In the genomic region with DNA sequence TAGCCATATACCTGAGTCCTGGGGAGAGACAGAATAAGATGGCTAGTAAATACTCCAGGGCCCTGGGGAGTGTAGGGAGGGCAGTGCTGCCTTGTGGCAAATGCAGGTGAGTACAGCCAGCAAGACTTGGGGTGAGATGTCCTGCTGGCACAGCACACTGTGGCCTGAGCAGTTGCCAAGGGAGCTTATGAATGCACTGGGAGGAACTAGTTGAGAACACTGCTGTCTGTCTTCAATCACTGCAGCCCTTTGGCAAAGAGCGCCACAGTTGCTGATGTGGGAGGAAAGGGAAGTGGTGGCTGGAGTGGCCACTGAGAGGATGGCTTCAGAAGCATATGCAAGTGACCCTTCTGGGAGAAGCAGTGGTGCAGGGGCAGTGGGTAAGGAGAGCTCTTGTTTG, we compare ENCODE assay signal across 16 cellular contexts.
DNase-seq lines count a peak whose midpoint lies in the region; ATAC-seq, FAIRE-seq and TF ChIP-seq lines count a peak whose summit lies in the region.
"Had no signal": no experiment of that assay in that cellular context is flagged by ENCODE, and none has a peak within 500 bp of the region (broad histone marks: within the 10 kb centered on the region; RNA-seq: fewer than 3 reads in every experiment).

No MANE protein-coding gene starts in this region.

- no peaks in the 10 kb centered on the region for H3K9me3 Mint-ChIP-seq in progenitor cell of endocrine pancreas (ENCODE audit: low read depth)
- H3K9me3 Mint-ChIP-seq: activated CD4-positive, alpha-beta memory T cell treated with anti-CD3 and anti-CD28 coated beads for 36 hours; activated naive CD4-positive, alpha-beta T cell treated with anti-CD3 and anti-CD28 coated beads, Interleukin-2, amount 50 U/mL, for 24 hours; activated T-cell treated with anti-CD3 and anti-CD28 coated beads, Interleukin-2, amount 50 U/mL, for 24 hours had no signal

- H3K36me3 ChIP-seq in BE2C (no peaks in the 10 kb centered on the region), pancreas (no peaks in the 10 kb centered on the region)

- ATAC-seq in pancreas: peak in 3 of 4 donors; percentile 47 to 54 (median 53)
- no peak for ATAC-seq in GM21423 (IDR thresholded peaks at IDR 0.05; ENCODE audit: unreplicated experiment)
- ATAC-seq: Panc1 had no signal

- H3K4me1 ChIP-seq in BE2C (peaks cover 2% of the 10 kb centered on the region; the same call in 1 of the 2 replicates), pancreas (no peaks in the 10 kb centered on the region)

- intact Hi-C loops in pancreas (cut with DNase I): no loop called here

- H3K27me3 Mint-ChIP-seq in progenitor cell of endocrine pancreas: peaks cover 6% of the 10 kb centered on the region
- H3K27me3 Mint-ChIP-seq: activated naive CD4-positive, alpha-beta T cell treated with anti-CD3 and anti-CD28 coated beads, Interleukin-2, amount 50 U/mL, for 24 hours had no signal

- TF ChIP-seq CTCF in BE2C (IDR thresholded peaks at IDR 0.05; ENCODE audit: low read depth, low read length) (0 out of 2 replicates have a peak, but pooled peaks have one; percentile 18), pancreas (IDR thresholded peaks at IDR 0.05) (no peak), progenitor cell of endocrine pancreas (IDR thresholded peaks at IDR 0.05; ENCODE audit: unreplicated experiment) (no peak)

- no peak overlapping the region for H3K27ac Mint-ChIP-seq in progenitor cell of endocrine pancreas
- H3K27ac Mint-ChIP-seq: activated CD4-positive, alpha-beta memory T cell treated with anti-CD3 and anti-CD28 coated beads for 36 hours; activated naive CD4-positive, alpha-beta T cell treated with anti-CD3 and anti-CD28 coated beads, Interleukin-2, amount 50 U/mL, for 24 hours; activated T-cell treated with anti-CD3 and anti-CD28 coated beads, Interleukin-2, amount 50 U/mL, for 24 hours had no signal

- H3K9me3 ChIP-seq in BE2C: no peaks in the 10 kb centered on the region
- no peaks in the 10 kb centered on the region for H3K9me3 ChIP-seq in pancreas

- no peaks in the 10 kb centered on the region for H3K4me1 Mint-ChIP-seq in progenitor cell of endocrine pancreas (ENCODE audit: low read depth)
- H3K4me1 Mint-ChIP-seq: activated naive CD4-positive, alpha-beta T cell treated with anti-CD3 and anti-CD28 coated beads, Interleukin-2, amount 50 U/mL, for 24 hours had no signal

- no peak overlapping the region for H3K4me3 Mint-ChIP-seq in progenitor cell of endocrine pancreas (ENCODE audit: low read depth)
- H3K4me3 Mint-ChIP-seq: activated CD4-positive, alpha-beta memory T cell treated with anti-CD3 and anti-CD28 coated beads for 36 hours; activated naive CD4-positive, alpha-beta T cell treated with anti-CD3 and anti-CD28 coated beads, Interleukin-2, amount 50 U/mL, for 24 hours; activated T-cell treated with anti-CD3 and anti-CD28 coated beads, Interleukin-2, amount 50 U/mL, for 24 hours had no signal

- in situ Hi-C loops in KBM-7 (cut with MboI; ENCODE audit: low pct_unique_long_range_greater_than_20kb, low sequenced_read_pairs): no loop called here

- DNase-seq in BE2C (no peak), HT1080 (ENCODE audit: low read depth) (peak; percentile 40), cerebellar cortex (ENCODE audit: low spot score) (peak; percentile 35), pancreas (peak in 2 of 6 donors; percentile 15), progenitor cell of endocrine pancreas (ENCODE audit: low spot score, unreplicated experiment) (no peak), KBM-7 (no peak), dedifferentiated amniotic fluid mesenchymal stem cell (ENCODE audit: extremely low spot score) (no peak)
- DNase-seq: activated CD4-positive, alpha-beta memory T cell treated with anti-CD3 and anti-CD28 coated beads for 36 hours; activated T-cell treated with anti-CD3 and anti-CD28 coated beads, Interleukin-2, amount 50 U/mL, for 24 hours; EL; erythroblast; NCI-H1105; stimulated activated CD8-positive, alpha-beta memory T cell treated with anti-CD3 and anti-CD28 coated beads, Interleukin-4, amount 100 ng/mL, for 48 hours had no signal

- H3K36me3 Mint-ChIP-seq in progenitor cell of endocrine pancreas (ENCODE audit: insufficient read depth): no peaks in the 10 kb centered on the region
- H3K36me3 Mint-ChIP-seq: activated CD4-positive, alpha-beta memory T cell treated with anti-CD3 and anti-CD28 coated beads for 36 hours; activated naive CD4-positive, alpha-beta T cell treated with anti-CD3 and anti-CD28 coated beads, Interleukin-2, amount 50 U/mL, for 24 hours had no signal

- H3K4me3 ChIP-seq in BE2C (ENCODE audit: low read depth, low read length) (no peak overlapping the region), pancreas (no peak overlapping the region)

- 90 to 96% methylated on average over 1 of the region's 1 CpG for WGBS in pancreas, 2 donors

- no peak for FAIRE-seq in pancreas (lab: Jason Lieb, UNC)

- no peaks in the 10 kb centered on the region for H3K27me3 ChIP-seq in BE2C
- no peaks in the 10 kb centered on the region for H3K27me3 ChIP-seq in pancreas

- no peak overlapping the region for H3K27ac ChIP-seq in pancreas

Comparison
In these comparisons a context has a peak if more than half of its experiments do, and no peak if none do; other contexts are left out.
1. DNase-seq: peak in HT1080 (single experiment) and cerebellar cortex (single experiment); none in BE2C (single experiment), progenitor cell of endocrine pancreas (single experiment), KBM-7 (single experiment) and dedifferentiated amniotic fluid mesenchymal stem cell (single experiment).